ENCODE assay signal across 1 cellular context in genomic region chr17:4530799-4531730, GRCh38.
TF ChIP-seq lines count a peak whose summit lies in the region.

No MANE protein-coding gene starts in this region.

TF ChIP-seq in K562, 482 proteins besides CTCF, POLR2A, EP300 and RAD21:
- TF ChIP-seq PHF21A (IDR thresholded peaks at IDR 0.05; ENCODE audit: borderline replicate concordance, low read depth) (0 out of 2 replicates have a peak, but pooled peaks have one; percentile 52), KDM1A (IDR thresholded peaks at IDR 0.05) (0 out of 4 replicates have a peak, but pooled peaks of 1 of the 2 experiments have one; percentile 8), ZBTB40 (IDR thresholded peaks at IDR 0.05) (no peak), ZBTB40 (CRISPR knock-in tag; IDR thresholded peaks at IDR 0.05) (no peak), SRSF1 (IDR thresholded peaks at IDR 0.05; ENCODE audit: low read depth, low read length) (no peak)
